ENCODE assay signal across 8 cellular contexts in genomic region chr4:79042079-79042674, GRCh38.
DNase-seq lines count a peak whose midpoint lies in the region; ATAC-seq, FAIRE-seq and TF ChIP-seq lines count a peak whose summit lies in the region.

No MANE protein-coding gene starts in this region.

- H3K9me1 ChIP-seq in IMR-90 (ENCODE audit: insufficient read depth, low read length): no peaks in the 10 kb centered on the region

- H3K9me3 ChIP-seq in IMR-90 (ENCODE audit: control insufficient read depth, insufficient read depth, low read length): no peaks in the 10 kb centered on the region
- H3K9me3 ChIP-seq in SJCRH30 (replicated peaks): no peaks in the 10 kb centered on the region
- no peaks in the 10 kb centered on the region for H3K9me3 ChIP-seq in transverse colon

- DNase-seq in Caki2 (ENCODE audit: low read depth): peak; percentile 32
- DNase-seq in IMR-90: peak; percentile 22
- DNase-seq in SJCRH30: peak; percentile 50 to 85
- no peak for DNase-seq in glutamatergic neuron
- no peak for DNase-seq in transverse colon
- no peak for DNase-seq in middle frontal gyrus (ENCODE audit: extremely low spot score, low spot score)
- no peak for DNase-seq in activated T-cell treated with anti-CD3 and anti-CD28 coated beads for 4 hours
- no peak for DNase-seq in GM12892 (ENCODE audit: insufficient read length)

- no peak overlapping the region for H2BK5ac ChIP-seq in IMR-90 (ENCODE audit: low read depth, low read length, poor library complexity, severe bottlenecking)

- peaks cover 8% of the 10 kb centered on the region for H3K9me3 Mint-ChIP-seq in glutamatergic neuron (ENCODE audit: unreplicated experiment)

- intact Hi-C loops in IMR-90 (cut with micrococcal nuclease) (loop anchor here (1.0 to 10.0 kb wide), 6 partner anchors 273 to 1171 kb away; partner anchors contain the start of gene ANTXR2), transverse colon (cut with DNase I; ENCODE audit: low total_unique reads) (loop anchor here (5.0 to 10.0 kb wide), 2 partner anchors 1020 to 1143 kb away; no protein-coding TSS in a partner anchor)

- ATAC-seq in IMR-90 (ENCODE audit: low read depth): no peak; the same call in 1 of the 2 replicates

- H2AK5ac ChIP-seq in IMR-90 (ENCODE audit: low read depth, low read length): no peak overlapping the region

- no peak overlapping the region for H2AK9ac ChIP-seq in IMR-90 (replicated peaks; ENCODE audit: low read depth, low read length, poor library complexity)

- H3K27me3 ChIP-seq in IMR-90 (ENCODE audit: control insufficient read depth, insufficient read depth, low read length): no peaks in the 10 kb centered on the region
- no peaks in the 10 kb centered on the region for H3K27me3 ChIP-seq in SJCRH30
- H3K27me3 ChIP-seq in transverse colon: no peaks in the 10 kb centered on the region

- no peak overlapping the region for H3K9ac ChIP-seq in IMR-90 (ENCODE audit: low read depth, low read length)

- H3K14ac ChIP-seq in IMR-90 (replicated peaks; ENCODE audit: low read depth, low read length): no peak overlapping the region

- H3K23ac ChIP-seq in IMR-90 (ENCODE audit: low read depth, low read length): no peak overlapping the region

- TF ChIP-seq EP300 in transverse colon (IDR thresholded peaks at IDR 0.05; ENCODE audit: low read depth): no peak

- TF ChIP-seq CTCF in IMR-90 (conservative IDR thresholded peaks at IDR 0.05; ENCODE audit: low read depth, low read length) (peak; percentile 48), glutamatergic neuron (IDR thresholded peaks at IDR 0.05; ENCODE audit: partially characterized antibody, unreplicated experiment) (peak; percentile 56), transverse colon (IDR thresholded peaks at IDR 0.05) (peak; percentile 53 to 62 (median 55))

- no peaks in the 10 kb centered on the region for H3K36me3 Mint-ChIP-seq in glutamatergic neuron (ENCODE audit: unreplicated experiment)

- POLR2A ChIA-PET in IMR-90 (lab: Charles Lee; ENCODE audit: unreplicated experiment): no interaction called here

- H2BK120ac ChIP-seq in IMR-90 (ENCODE audit: low read depth, low read length): no peak overlapping the region

- CTCF ChIA-PET in IMR-90 (lab: Yijun Ruan, JAX): interaction anchor here (1.0 to 1.2 kb wide), 4 partner anchors 7 to 12 kb away, joined by 3 to 4 read pairs (median 4); no protein-coding TSS in a partner anchor

- no peak overlapping the region for H3K4ac ChIP-seq in IMR-90 (ENCODE audit: low read depth, low read length)

- H3K18ac ChIP-seq in IMR-90 (ENCODE audit: low read depth, low read length): no peak overlapping the region

- TF ChIP-seq RAD21 in IMR-90 (IDR thresholded peaks at IDR 0.05; ENCODE audit: low read length): peak; percentile 54

- no peak overlapping the region for H3K27ac Mint-ChIP-seq in glutamatergic neuron (ENCODE audit: unreplicated experiment)

- BruUV-seq in IMR-90 (replicated peaks; lab: Mats Ljungman, UMichigan): no TSS peak

- no peak overlapping the region for H3K56ac ChIP-seq in IMR-90 (ENCODE audit: extremely low read depth, insufficient read depth, low read length)

- H3K4me3 ChIP-seq in IMR-90 (ENCODE audit: insufficient read depth, low read depth, low read length) (no peak overlapping the region), SJCRH30 (no peak overlapping the region), transverse colon (no peak overlapping the region)

- dilution Hi-C loops in IMR-90 (cut with HindIII; ENCODE audit: low sequenced_read_pairs, unreplicated experiment): no loop called here

- no peak for TF ChIP-seq POLR2A in IMR-90 (IDR thresholded peaks at IDR 0.05; ENCODE audit: low read depth, low read length)
- TF ChIP-seq POLR2A in transverse colon (IDR thresholded peaks at IDR 0.05): no peak
- no peak for TF ChIP-seq POLR2A in GM12892 (IDR thresholded peaks at IDR 0.05; ENCODE audit: low read depth, low read length)

- in situ Hi-C loops in Caki2 (cut with HindIII; ENCODE audit: low pct_unique_long_range_greater_than_20kb, low sequenced_read_pairs) (no loop called here), IMR-90 (cut with MboI; ENCODE audit: low sequenced_read_pairs) (loop anchor here (25.0 kb wide), 1 partner anchor 1170 kb away; no protein-coding TSS in a partner anchor), transverse colon (cut with MboI; ENCODE audit: low pct_ligation_motif_present in 1 of 4, low pct_unique_long_range_greater_than_20kb in 1 of 4, low sequenced_read_pairs in 3 of 4) (no loop called here)

- no peak overlapping the region for H4K8ac ChIP-seq in IMR-90 (ENCODE audit: low read depth in 2 of 2, low read length in 2 of 2)

- H3K4me1 ChIP-seq in IMR-90 (ENCODE audit: control insufficient read depth, insufficient read depth, low read length) (no peaks in the 10 kb centered on the region), SJCRH30 (peaks cover 6% of the 10 kb centered on the region; the same call in 1 of the 2 replicates), transverse colon (peaks cover 0 to 12% (median 2%) of the 10 kb centered on the region in 4 donors)

- H4K91ac ChIP-seq in IMR-90 (ENCODE audit: insufficient read depth, low read depth, low read length): no peak overlapping the region

- H4K5ac ChIP-seq in IMR-90 (ENCODE audit: low read depth, low read length): no peak overlapping the region

- no peak for FAIRE-seq in GM12892 (lab: Jason Lieb, UNC)

- no peaks in the 10 kb centered on the region for H4K20me1 ChIP-seq in IMR-90 (ENCODE audit: insufficient read depth, low read length)

- H2BK15ac ChIP-seq in IMR-90 (ENCODE audit: low read depth, low read length): no peak overlapping the region

- no peak overlapping the region for H2AFZ ChIP-seq in IMR-90 (replicated peaks; ENCODE audit: low read length, poor library complexity)

- H3K27me3 Mint-ChIP-seq in glutamatergic neuron (ENCODE audit: unreplicated experiment): no peaks in the 10 kb centered on the region

- H3K36me3 ChIP-seq in IMR-90 (ENCODE audit: control insufficient read depth, insufficient read depth, low read length): no peaks in the 10 kb centered on the region
- H3K36me3 ChIP-seq in SJCRH30: no peaks in the 10 kb centered on the region
- H3K36me3 ChIP-seq in transverse colon: no peaks in the 10 kb centered on the region

- H3K79me1 ChIP-seq in IMR-90 (ENCODE audit: low read depth in 1 of 2, low read length in 2 of 2): no peaks in the 10 kb centered on the region

- no peak overlapping the region for H3K4me3 Mint-ChIP-seq in glutamatergic neuron (ENCODE audit: unreplicated experiment)

- H3K27ac ChIP-seq in IMR-90 (ENCODE audit: insufficient read depth, low read length): no peak overlapping the region
- no peak overlapping the region for H3K27ac ChIP-seq in SJCRH30
- no peak overlapping the region for H3K27ac ChIP-seq in transverse colon

- peaks cover 39% of the 10 kb centered on the region for H3K4me1 Mint-ChIP-seq in glutamatergic neuron (ENCODE audit: low read depth, unreplicated experiment)

- no peak overlapping the region for H2BK20ac ChIP-seq in IMR-90 (ENCODE audit: low read depth, low read length)

- no peak overlapping the region for H3K4me2 ChIP-seq in IMR-90 (ENCODE audit: low read depth, low read length)

- WGBS in IMR-90 (ENCODE audit: extremely low coverage in 2 of 2, insufficient read length in 1 of 2), 2 experiments: no CpG with 5 or more reads among the region's 1 CpG
- 94% methylated on average over 1 of the region's 1 CpG; no CpG with 5 or more reads in 1 of the 2 donors for WGBS in transverse colon (ENCODE audit: low coverage in 1 of 2), 2 donors

TF ChIP-seq in IMR-90, 13 proteins besides CTCF, POLR2A, EP300 and RAD21:
- TF ChIP-seq SMC3 (IDR thresholded peaks at IDR 0.05; ENCODE audit: low read depth, low read length) (peak; percentile 35), USF2 (IDR thresholded peaks at IDR 0.05; ENCODE audit: low read depth, low read length) (no peak), RFX5 (IDR thresholded peaks at IDR 0.05; ENCODE audit: low read depth, low read length) (no peak), FOS (IDR thresholded peaks at IDR 0.05; ENCODE audit: low read depth, low read length) (no peak), MAZ (IDR thresholded peaks at IDR 0.05; ENCODE audit: borderline replicate concordance, low read depth, low read length) (no peak), RCOR1 (IDR thresholded peaks at IDR 0.05; ENCODE audit: insufficient replicate concordance, low read length) (no peak), MXI1 (IDR thresholded peaks at IDR 0.05; ENCODE audit: borderline replicate concordance, low read depth, low read length) (no peak), MAFK (IDR thresholded peaks at IDR 0.05; ENCODE audit: low read depth, low read length) (no peak)

Comparison
In these comparisons a context has a peak if more than half of its experiments do, and no peak if none do; other contexts are left out.
1. DNase-seq: peak in Caki2 (single experiment), IMR-90 (single experiment) and SJCRH30 (2 of 2); none in glutamatergic neuron (single experiment), transverse colon (single experiment), middle frontal gyrus (single experiment), activated T-cell treated with anti-CD3 and anti-CD28 coated beads for 4 hours (single experiment) and GM12892 (single experiment).
2. Peak in every context shown above with its lines, with median percentiles within 50 percentile points of each other: CTCF ChIP-seq.